Comparison of ENCODE assay signal across 9 cellular contexts in genomic region chr2:47520825-47521665, GRCh38. TPM values are rescaled to one million over a fixed set of nuclear protein-coding genes. Genes with fewer than 3 reads are reported as not detected.
DNase-seq lines count a peak whose midpoint lies in the region; ATAC-seq and TF ChIP-seq lines count a peak whose summit lies in the region.
"Had no signal": no experiment of that assay in that cellular context is flagged by ENCODE, and none has a peak within 500 bp of the region (broad histone marks: within the 10 kb centered on the region; RNA-seq: fewer than 3 reads in every experiment).

No MANE protein-coding gene starts in this region.

- TF ChIP-seq CTCF in AG09319 (IDR thresholded peaks at IDR 0.05; ENCODE audit: low read depth, low read length): peak; percentile 21

- no peaks in the 10 kb centered on the region for H3K27me3 ChIP-seq in endocrine pancreas (ENCODE audit: control insufficient read depth, insufficient read depth, low read length)

- no peaks in the 10 kb centered on the region for H3K36me3 Mint-ChIP-seq in naive B cell
- H3K36me3 Mint-ChIP-seq in stimulated activated naive CD8-positive, alpha-beta T cell treated with anti-CD3 and anti-CD28 coated beads, Interleukin-15, Interleukin-2, amounts not matched to agents 100 ng/mL and 50 ng/mL, for 24 hours (ENCODE audit: low read depth): no peaks in the 10 kb centered on the region

- peak overlapping the region; percentile 13 for H3K9ac ChIP-seq in endocrine pancreas (ENCODE audit: control insufficient read depth, insufficient read depth, low read length)

- ATAC-seq in GM19035 (IDR thresholded peaks at IDR 0.05; ENCODE audit: unreplicated experiment) (peak; percentile 91), HG03354 (IDR thresholded peaks at IDR 0.05; ENCODE audit: poor library complexity, severe bottlenecking, unreplicated experiment) (peak; percentile 88), naive B cell (ENCODE audit: low read depth in 2 of 2) (peak; percentile 92 to 94)
- ATAC-seq: HCT116 had no signal

- no peaks in the 10 kb centered on the region for H3K36me3 ChIP-seq in endocrine pancreas (ENCODE audit: control insufficient read depth, insufficient read depth, low read length)

- DNase-seq in AG09319 (ENCODE audit: extremely low read depth, low read depth) (no peak), NCI-H69 (lab: John Stamatoyannopoulos, UW) (peak; percentile 78), naive B cell (peak; percentile 87)
- peak; percentile 42 to 45 (median 45) for DNase-seq in activated CD8-positive, alpha-beta memory T cell treated with anti-CD3 and anti-CD28 coated beads for 48 hours (ENCODE audit: low read depth in 2 of 3, low spot score in 2 of 3)

- peak overlapping the region; percentile 82 to 95 (median 92) for H3K4me3 Mint-ChIP-seq in naive B cell
- H3K4me3 Mint-ChIP-seq in stimulated activated naive CD8-positive, alpha-beta T cell treated with anti-CD3 and anti-CD28 coated beads, Interleukin-15, Interleukin-2, amounts not matched to agents 100 ng/mL and 50 ng/mL, for 24 hours: peak overlapping the region; percentile 86

- peaks cover 6 to 17% (median 7%) of the 10 kb centered on the region in 3 donors for H3K4me1 Mint-ChIP-seq in naive B cell
- peaks cover 16% of the 10 kb centered on the region for H3K4me1 Mint-ChIP-seq in stimulated activated naive CD8-positive, alpha-beta T cell treated with anti-CD3 and anti-CD28 coated beads, Interleukin-15, Interleukin-2, amounts not matched to agents 100 ng/mL and 50 ng/mL, for 24 hours (ENCODE audit: low read depth)

- H3K27me3 Mint-ChIP-seq in naive B cell: peaks cover 8 to 11% (median 9%) of the 10 kb centered on the region in 3 donors
- H3K27me3 Mint-ChIP-seq in stimulated activated naive CD8-positive, alpha-beta T cell treated with anti-CD3 and anti-CD28 coated beads, Interleukin-15, Interleukin-2, amounts not matched to agents 100 ng/mL and 50 ng/mL, for 24 hours: no peaks in the 10 kb centered on the region

- peaks cover 0 to 3% (median 0%) of the 10 kb centered on the region in 7 donors for H3K9me3 Mint-ChIP-seq in naive B cell
- no peaks in the 10 kb centered on the region for H3K9me3 Mint-ChIP-seq in stimulated activated naive CD8-positive, alpha-beta T cell treated with anti-CD3 and anti-CD28 coated beads, Interleukin-15, Interleukin-2, amounts not matched to agents 100 ng/mL and 50 ng/mL, for 24 hours

- H3K4me1 ChIP-seq in endocrine pancreas (ENCODE audit: control insufficient read depth, insufficient read depth, low read length): no peaks in the 10 kb centered on the region

- H3K4me3 ChIP-seq in endocrine pancreas (ENCODE audit: control insufficient read depth, insufficient read depth, low read length): no peak overlapping the region

- H3K27ac Mint-ChIP-seq in naive B cell: peak overlapping the region in 5 of 6 donors; percentile 87 to 95 (median 93)
- peak overlapping the region; percentile 91 for H3K27ac Mint-ChIP-seq in stimulated activated naive CD8-positive, alpha-beta T cell treated with anti-CD3 and anti-CD28 coated beads, Interleukin-15, Interleukin-2, amounts not matched to agents 100 ng/mL and 50 ng/mL, for 24 hours

- no peaks in the 10 kb centered on the region for H3K9me3 ChIP-seq in endocrine pancreas (ENCODE audit: control insufficient read depth, low read length)

RNA-seq across cellular contexts. Expression of gene KCNK12, which starts 49.7 kb away (rescaled TPM):
- polyA plus RNA-seq in naive B cell (ENCODE audit: low read depth in 6 of 6): under 1 TPM in 5 of 6 donors, not detected in 1; 0.04 to 0.25 (median 0.21) TPM
